Comparison of ENCODE assay signal across 9 cellular contexts in the genomic region with DNA sequence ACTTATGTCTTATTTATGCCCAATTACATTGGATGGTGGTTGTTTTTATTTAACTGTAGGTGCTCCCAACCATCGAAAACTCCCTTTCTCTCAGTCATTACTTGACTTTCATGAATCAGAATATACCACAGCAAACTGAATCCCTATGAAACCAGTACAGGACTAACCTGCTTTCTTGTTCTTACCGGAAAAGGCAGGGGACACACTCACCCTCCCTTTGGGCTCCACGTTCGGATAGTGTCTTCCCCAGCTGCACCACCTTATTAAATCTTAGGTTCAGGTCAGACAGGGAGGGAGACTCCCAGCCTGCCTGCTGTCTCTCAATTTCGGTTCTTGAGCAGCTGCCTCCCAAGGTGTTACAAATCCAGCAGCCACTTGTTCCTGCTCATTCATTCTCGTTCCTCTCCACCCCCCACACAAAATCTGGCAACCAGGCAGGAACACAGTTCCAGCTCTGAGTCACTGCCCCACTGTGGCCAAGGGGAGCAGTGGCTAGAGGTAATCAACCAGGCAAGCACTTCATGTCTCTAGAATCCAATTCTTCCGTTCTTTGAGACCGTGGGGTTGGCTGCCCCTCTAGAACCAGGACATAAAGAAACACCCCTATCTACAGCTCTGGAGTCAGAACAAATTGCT.
DNase-seq lines count a peak whose midpoint lies in the region; ATAC-seq, FAIRE-seq and TF ChIP-seq lines count a peak whose summit lies in the region.
"Had no signal": no experiment of that assay in that cellular context is flagged by ENCODE, and none has a peak within 500 bp of the region (broad histone marks: within the 10 kb centered on the region; RNA-seq: fewer than 3 reads in every experiment).

No MANE protein-coding gene starts in this region.

- 39 to 83% methylated on average over 4 to 8 of the region's 8 CpGs for WGBS in gastroesophageal sphincter (ENCODE audit: low coverage in 1 of 2), 2 donors

- no peak overlapping the region for H3K4me3 ChIP-seq in gastroesophageal sphincter
- no peak overlapping the region for H3K4me3 ChIP-seq in skeletal muscle satellite cell (ENCODE audit: low read length)

- no peak for TF ChIP-seq POLR2A in gastroesophageal sphincter (IDR thresholded peaks at IDR 0.05)

- DNase-seq in DMS79 treated with DMSO at 0.1 percent for 48 hours (lab: John Stamatoyannopoulos, UW), result peak; percentile 41
- DNase-seq in DMS79 (lab: John Stamatoyannopoulos, UW), result no peak
- DNase-seq in NCI-H82 treated with DMSO at 0.1 percent for 48 hours (lab: John Stamatoyannopoulos, UW; ENCODE audit: unreplicated experiment), result peak; percentile 13
- DNase-seq in GM19239 (ENCODE audit: insufficient read length, low spot score), result no peak
- DNase-seq in SW 1271 (lab: John Stamatoyannopoulos, UW), result no peak

- no peak for FAIRE-seq in GM19239 (lab: Jason Lieb, UNC)
- FAIRE-seq: A204.1 had no signal

- no peak overlapping the region for H3K9ac ChIP-seq in skeletal muscle satellite cell (ENCODE audit: low read depth, low read length)

- peak; percentile 67 for ATAC-seq in gastroesophageal sphincter
- no peak for ATAC-seq in HG02642 (IDR thresholded peaks at IDR 0.05; ENCODE audit: poor library complexity, unreplicated experiment)

- H3K36me3 ChIP-seq in gastroesophageal sphincter (no peaks in the 10 kb centered on the region), skeletal muscle satellite cell (ENCODE audit: insufficient read depth, low read length) (no peaks in the 10 kb centered on the region)

- no peak overlapping the region for H3K27ac ChIP-seq in gastroesophageal sphincter

- H3K9me3 ChIP-seq in gastroesophageal sphincter (no peaks in the 10 kb centered on the region), skeletal muscle satellite cell (replicated peaks; ENCODE audit: low read length) (no peaks in the 10 kb centered on the region)

- no peaks in the 10 kb centered on the region for H3K27me3 ChIP-seq in gastroesophageal sphincter
- H3K27me3 ChIP-seq in skeletal muscle satellite cell (ENCODE audit: control insufficient read depth, insufficient read depth, low read length), result no peaks in the 10 kb centered on the region

- H3K4me2 ChIP-seq in skeletal muscle satellite cell (ENCODE audit: low read length), result peak overlapping the region; percentile 50

- peaks cover 0 to 13% (median 0%) of the 10 kb centered on the region in 3 donors for H3K4me1 ChIP-seq in gastroesophageal sphincter
- peaks cover 22% of the 10 kb centered on the region for H3K4me1 ChIP-seq in skeletal muscle satellite cell (ENCODE audit: control insufficient read depth, insufficient read depth, low read length)

- TF ChIP-seq EP300 in gastroesophageal sphincter (IDR thresholded peaks at IDR 0.05), result no peak

- TF ChIP-seq CTCF in gastroesophageal sphincter (IDR thresholded peaks at IDR 0.05), result peak in 3 of 4 experiments; percentile 8 to 40 (median 40)

Comparison
In these comparisons a context has a peak if more than half of its experiments do, and no peak if none do; other contexts are left out.
1. DNase-seq: peak in DMS79 treated with DMSO at 0.1 percent for 48 hours (single experiment) and NCI-H82 treated with DMSO at 0.1 percent for 48 hours (single experiment); none in DMS79 (single experiment), GM19239 (single experiment) and SW 1271 (0 of 2).